In genomic region chr2:100955226-100955625, GRCh38 we compare ENCODE assay signal across 25 cellular contexts.
"Had no signal": no experiment of that assay in that cellular context is flagged by ENCODE, and none has a peak within 500 bp of the region (broad histone marks: within the 10 kb centered on the region; RNA-seq: fewer than 3 reads in every experiment).

No MANE protein-coding gene starts in this region.

- H3K27ac ChIP-seq: Peyer's patch, RWPE1 had no signal

- H3K27me3 ChIP-seq: Peyer's patch had no signal

- H3K4me3 ChIP-seq: K562, Peyer's patch had no signal

- ATAC-seq: activated CD4-positive, CD25-positive, alpha-beta regulatory T cell treated with anti-CD3 and anti-CD28 coated beads, Interleukin-2, amount 50 U/mL, for 24 hours; activated CD8-positive, alpha-beta T cell treated with anti-CD3 and anti-CD28 coated beads for 36 hours; activated naive CD4-positive, alpha-beta T cell treated with anti-CD3 and anti-CD28 coated beads, Interleukin-2, amount 50 U/mL, for 72 hours; activated naive CD8-positive, alpha-beta T cell treated with anti-CD3 and anti-CD28 coated beads, Interleukin-2, amount 50 U/mL, for 24 hours; K562 had no signal

- DNase-seq: activated CD4-positive, alpha-beta T cell treated with anti-CD3 and anti-CD28 coated beads for 4 hours; activated CD8-positive, alpha-beta memory T cell treated with anti-CD3 and anti-CD28 coated beads, Interleukin-2, amount 50 U/mL, for 4 hours; activated CD8-positive, alpha-beta T cell treated with anti-CD3 and anti-CD28 coated beads for 36 hours; activated naive CD4-positive, alpha-beta T cell treated with Interleukin-2 at 50 U/mL for 16 hours; activated naive CD8-positive, alpha-beta T cell treated with anti-CD3 and anti-CD28 coated beads, Interleukin-2, amount 50 U/mL, for 24 hours; activated T-cell treated with anti-CD3 and anti-CD28 coated beads, Interleukin-2, amount 50 U/mL, for 1 hour; amygdala; Karpas-422; MM.1S; NCI-H1105; NCI-H1436; NCI-H1694 treated with DMSO at 0.1 percent for 48 hours; NCI-H2029 treated with DMSO at 0.1 percent for 48 hours; NCI-H345; NCI-H510A; NCI-H526 treated with DMSO at 0.1 percent for 48 hours; NCI-H82; NK-92 treated with Interleukin-12 subunit alpha and Interleukin-12 subunit beta, amount 100 ng/mL, for 24 hours; OCI-M1; Peyer's patch; SHP77 treated with DMSO at 0.1 percent for 48 hours had no signal

- H3K4me1 ChIP-seq: Peyer's patch had no signal

- H3K9me3 ChIP-seq: Peyer's patch had no signal
